Comparison of ENCODE assay signal across 8 cellular contexts in genomic region chr9:98263482-98264357, GRCh38. TPM values are rescaled to one million over a fixed set of nuclear protein-coding genes. Genes with fewer than 3 reads are reported as not detected.
DNase-seq lines count a peak whose midpoint lies in the region; ATAC-seq and TF ChIP-seq lines count a peak whose summit lies in the region.

No MANE protein-coding gene starts in this region.

- H3K36me3 ChIP-seq in A673 (ENCODE audit: insufficient read depth, low read length, poor library complexity, severe bottlenecking) = no peaks in the 10 kb centered on the region
- H3K36me3 ChIP-seq in lower lobe of right lung = no peaks in the 10 kb centered on the region

- H3K4me3 ChIP-seq in A673 (ENCODE audit: low read depth, low read length, poor library complexity, severe bottlenecking) = no peak overlapping the region
- no peak overlapping the region for H3K4me3 ChIP-seq in lower lobe of right lung

- BruUV-seq in A673 (replicated peaks; lab: Mats Ljungman, UMichigan) = no TSS peak

- ATAC-seq in GM18519 (IDR thresholded peaks at IDR 0.05; ENCODE audit: low FRiP score, unreplicated experiment) (peak; percentile 73), HG03442 (IDR thresholded peaks at IDR 0.05; ENCODE audit: unreplicated experiment) (peak; percentile 86), lower lobe of right lung (peak; percentile 95 to 99)

- no peaks in the 10 kb centered on the region for H3K9me3 ChIP-seq in A673 (ENCODE audit: low read depth, low read length, poor library complexity, severe bottlenecking)
- H3K9me3 ChIP-seq in lower lobe of right lung = no peaks in the 10 kb centered on the region

- TF ChIP-seq CTCF in A673 (conservative IDR thresholded peaks at IDR 0.05; ENCODE audit: low read depth, low read length) (peak; percentile 96), lower lobe of right lung (IDR thresholded peaks at IDR 0.05) (peak; percentile 95)

- H3K27ac ChIP-seq in A673 (ENCODE audit: low read depth, low read length, poor library complexity, severe bottlenecking) (no peak overlapping the region), lower lobe of right lung (no peak overlapping the region)

- CTCF ChIA-PET in A673 (lab: Charles Lee) = interaction anchor here (0.7 to 1.7 kb wide), 4 partner anchors 58 to 340 kb away, joined by 3 to 8 read pairs (median 3); no protein-coding TSS in a partner anchor

- no peaks in the 10 kb centered on the region for H3K27me3 ChIP-seq in A673 (replicated peaks; ENCODE audit: insufficient read depth, low read depth, low read length, poor library complexity)
- H3K27me3 ChIP-seq in lower lobe of right lung (ENCODE audit: low read depth) = no peaks in the 10 kb centered on the region

- intact Hi-C loops in A673 (cut with micrococcal nuclease; ENCODE audit: unreplicated experiment) = loop anchor here (1.0 to 5.0 kb wide), 4 partner anchors 58 to 551 kb away; partner anchors contain the start of gene TRMO
- intact Hi-C loops in lower lobe of right lung (cut with DNase I) = loop anchor here (10.0 kb wide), 1 partner anchor 59 kb away; no protein-coding TSS in a partner anchor

- H3K4me1 ChIP-seq in A673 (ENCODE audit: insufficient read depth, low read length, poor library complexity, severe bottlenecking) (no peaks in the 10 kb centered on the region), lower lobe of right lung (no peaks in the 10 kb centered on the region)

- DNase-seq in A673 (ENCODE audit: low spot score) (peak; percentile 85), NCI-H748 (lab: John Stamatoyannopoulos, UW; ENCODE audit: unreplicated experiment) (peak; percentile 79), dermis microvascular lymphatic vessel endothelial cell (ENCODE audit: low read depth in 2 of 2) (peak; percentile 67 to 80), lower lobe of right lung (peak; percentile 83)
- DNase-seq in activated CD4-positive, alpha-beta T cell treated with anti-CD3 and anti-CD28 coated beads, Interleukin-2, amount 50 U/mL, for 1 hour = peak; percentile 84
- DNase-seq in stimulated activated CD8-positive, alpha-beta memory T cell treated with anti-CD3 and anti-CD28 coated beads, Interleukin-12 subunit alpha, Interleukin-12 subunit beta, amount 100 ng/mL, for 1 hour (ENCODE audit: low read depth) = peak; percentile 68

- POLR2A ChIA-PET in A673 (lab: Charles Lee; ENCODE audit: low non-redundant PET) = interaction anchor here (0.6 kb wide), 2 partner anchors 9 to 351 kb away, joined by 7 read pairs; partner anchors contain the start of gene TBC1D2

RNA-seq across cellular contexts. Expression of gene TBC1D2, which starts 8.3 kb away (rescaled TPM):
- total RNA-seq in A673 (2021) (2.8 and 3.2 TPM in 2 replicates), dermis microvascular lymphatic vessel endothelial cell (1.4 and 1.8 TPM in 2 replicates), lower lobe of right lung (64.3 TPM)

Comparison
In these comparisons a context has a peak if more than half of its experiments do, and no peak if none do; other contexts are left out.
1. RNA of gene TBC1D2, which starts 8.3 kb away (total RNA-seq): 64.3 TPM in lower lobe of right lung (single experiment); 2.8 to 3.2 TPM in A673 and 1.4 to 1.8 TPM in dermis microvascular lymphatic vessel endothelial cell; every median in the first group is over 10 times any median in the second.
2. Peak in every context shown above with its lines, with median percentiles within 50 percentile points of each other: DNase-seq and ATAC-seq.